ENCODE assay signal across 17 cellular contexts in the genomic region with DNA sequence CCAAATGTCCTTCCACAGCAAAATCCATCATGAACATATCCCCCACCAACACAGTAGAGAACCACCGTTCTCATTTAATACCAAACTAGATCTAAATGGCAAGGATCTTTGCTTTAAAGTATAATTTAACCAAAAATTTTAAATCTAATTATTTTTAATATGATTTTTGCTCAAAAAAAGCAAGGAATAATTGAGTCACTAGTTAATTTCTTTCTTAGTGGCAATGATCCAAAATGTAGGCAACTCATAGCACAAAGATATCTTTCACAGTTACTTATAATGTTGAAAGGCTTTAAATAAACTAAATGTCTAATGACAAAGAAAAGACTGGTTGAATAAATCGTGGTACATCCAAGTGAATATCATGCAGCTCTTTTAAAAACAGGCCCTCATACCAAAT. TPM values are rescaled to one million over a fixed set of nuclear protein-coding genes. Genes with fewer than 3 reads are reported as not detected.
DNase-seq lines count a peak whose midpoint lies in the region; ATAC-seq and TF ChIP-seq lines count a peak whose summit lies in the region.
"Had no signal": no experiment of that assay in that cellular context is flagged by ENCODE, and none has a peak within 500 bp of the region (broad histone marks: within the 10 kb centered on the region; RNA-seq: fewer than 3 reads in every experiment).

No MANE protein-coding gene starts in this region.

- H3K9me3 ChIP-seq in IMR-90 (ENCODE audit: control insufficient read depth, insufficient read depth, low read length) (no peaks in the 10 kb centered on the region), upper lobe of right lung (no peaks in the 10 kb centered on the region)
- H3K9me3 ChIP-seq: MG63 had no signal

- no peak overlapping the region for H2BK15ac ChIP-seq in IMR-90 (ENCODE audit: low read depth, low read length)

- H2BK20ac ChIP-seq in IMR-90 (ENCODE audit: low read depth, low read length) = no peak overlapping the region

- H3K23ac ChIP-seq in IMR-90 (ENCODE audit: low read depth, low read length) = no peak overlapping the region

- H3K14ac ChIP-seq in IMR-90 (replicated peaks; ENCODE audit: low read depth, low read length) = no peak overlapping the region

- H3K9me1 ChIP-seq in IMR-90 (ENCODE audit: insufficient read depth, low read length) = peaks cover 4% of the 10 kb centered on the region; the same call in 1 of the 2 replicates

- no peak overlapping the region for H2AK9ac ChIP-seq in IMR-90 (replicated peaks; ENCODE audit: low read depth, low read length, poor library complexity)

- H3K4me3 ChIP-seq in IMR-90 (ENCODE audit: insufficient read depth, low read depth, low read length) (no peak overlapping the region), fibroblast of the aortic adventitia (ENCODE audit: low read depth, low read length) (no peak overlapping the region), upper lobe of right lung (no peak overlapping the region)
- H3K4me3 ChIP-seq: MG63 had no signal

- TF ChIP-seq CTCF in IMR-90 (conservative IDR thresholded peaks at IDR 0.05; ENCODE audit: low read depth, low read length) (no peak), VCaP (conservative IDR thresholded peaks at IDR 0.05) (no peak), fibroblast of the aortic adventitia (IDR thresholded peaks at IDR 0.05; ENCODE audit: insufficient read depth, low read length) (no peak), type B pancreatic cell (conservative IDR thresholded peaks at IDR 0.05) (no peak), upper lobe of right lung (IDR thresholded peaks at IDR 0.05) (no peak)

- no peak for TF ChIP-seq RAD21 in IMR-90 (IDR thresholded peaks at IDR 0.05; ENCODE audit: low read length)

- H2AFZ ChIP-seq in IMR-90 (replicated peaks; ENCODE audit: low read length, poor library complexity) = no peak overlapping the region

- no peaks in the 10 kb centered on the region for H3K9me3 Mint-ChIP-seq in type B pancreatic cell
- no peaks in the 10 kb centered on the region for H3K9me3 Mint-ChIP-seq in activated T-cell treated with anti-CD3 and anti-CD28 coated beads, Interleukin-2, amount 50 U/mL, for 72 hours
- H3K9me3 Mint-ChIP-seq in activated T-cell treated with anti-CD3 and anti-CD28 coated beads, Interleukin-2, amount 50 U/mL, for 4 hours = no peaks in the 10 kb centered on the region
- H3K9me3 Mint-ChIP-seq: CD4-positive, alpha-beta memory T cell had no signal

- H3K4me2 ChIP-seq in IMR-90 (ENCODE audit: low read depth, low read length) = no peak overlapping the region

- in situ Hi-C loops in IMR-90 (cut with MboI; ENCODE audit: low sequenced_read_pairs) = no loop called here

- no peak for TF ChIP-seq POLR2A in IMR-90 (IDR thresholded peaks at IDR 0.05; ENCODE audit: low read depth, low read length)

- no peak overlapping the region for H4K5ac ChIP-seq in IMR-90 (ENCODE audit: low read depth, low read length)

- H3K27ac ChIP-seq in IMR-90 (ENCODE audit: insufficient read depth, low read length) (no peak overlapping the region), VCaP (peak overlapping the region; percentile 58), upper lobe of right lung (no peak overlapping the region)

- H3K27ac Mint-ChIP-seq in type B pancreatic cell = peak overlapping the region; percentile 71
- no peak overlapping the region for H3K27ac Mint-ChIP-seq in activated T-cell treated with anti-CD3 and anti-CD28 coated beads, Interleukin-2, amount 50 U/mL, for 72 hours

- ATAC-seq in IMR-90 (ENCODE audit: low read depth) = no peak; the same call in 1 of the 2 replicates
- no peak for ATAC-seq in upper lobe of right lung
- ATAC-seq in activated T-cell treated with anti-CD3 and anti-CD28 coated beads, Interleukin-2, amount 50 U/mL, for 72 hours (replicated peaks in 1 of 2) = no peak
- no peak for ATAC-seq in activated T-cell treated with anti-CD3 and anti-CD28 coated beads, Interleukin-2, amount 50 U/mL, for 4 hours

- peaks cover 16 to 33% of the 10 kb centered on the region in 2 experiments for H3K79me1 ChIP-seq in IMR-90 (ENCODE audit: low read depth in 1 of 2, low read length in 2 of 2)

- CTCF ChIA-PET in IMR-90 (lab: Yijun Ruan, JAX) = no interaction called here

- BruUV-seq in IMR-90 (replicated peaks; lab: Mats Ljungman, UMichigan) = no TSS peak

- H3K36me3 ChIP-seq in IMR-90 (ENCODE audit: control insufficient read depth, insufficient read depth, low read length) (no peaks in the 10 kb centered on the region), upper lobe of right lung (no peaks in the 10 kb centered on the region)
- H3K36me3 ChIP-seq: MG63 had no signal

- H3K27me3 ChIP-seq in IMR-90 (ENCODE audit: control insufficient read depth, insufficient read depth, low read length) (no peaks in the 10 kb centered on the region), upper lobe of right lung (no peaks in the 10 kb centered on the region)
- H3K27me3 ChIP-seq: MG63 had no signal

- no peak overlapping the region for H4K8ac ChIP-seq in IMR-90 (ENCODE audit: low read depth in 2 of 2, low read length in 2 of 2)

- H3K4me1 ChIP-seq in IMR-90 (ENCODE audit: control insufficient read depth, insufficient read depth, low read length) (peaks cover 5% of the 10 kb centered on the region), upper lobe of right lung (peaks cover 11% of the 10 kb centered on the region)

- H3K4me3 Mint-ChIP-seq in type B pancreatic cell = no peak overlapping the region
- H3K4me3 Mint-ChIP-seq in activated T-cell treated with anti-CD3 and anti-CD28 coated beads, Interleukin-2, amount 50 U/mL, for 72 hours = no peak overlapping the region
- H3K4me3 Mint-ChIP-seq in activated T-cell treated with anti-CD3 and anti-CD28 coated beads, Interleukin-2, amount 50 U/mL, for 4 hours = no peak overlapping the region
- H3K4me3 Mint-ChIP-seq: B cell had no signal

- H3K9ac ChIP-seq in IMR-90 (ENCODE audit: low read depth, low read length) = no peak overlapping the region

- H3K18ac ChIP-seq in IMR-90 (ENCODE audit: low read depth, low read length) = no peak overlapping the region

- POLR2A ChIA-PET in IMR-90 (lab: Charles Lee; ENCODE audit: unreplicated experiment) = no interaction called here

- no peak overlapping the region for H4K91ac ChIP-seq in IMR-90 (ENCODE audit: insufficient read depth, low read depth, low read length)

- dilution Hi-C loops in IMR-90 (cut with HindIII; ENCODE audit: low sequenced_read_pairs, unreplicated experiment) = no loop called here

- intact Hi-C loops in IMR-90 (cut with micrococcal nuclease) (no loop called here), upper lobe of right lung (cut with DNase I) (no loop called here)

- H3K36me3 Mint-ChIP-seq in type B pancreatic cell = no peaks in the 10 kb centered on the region
- peaks cover 0 to 2% of the 10 kb centered on the region in 2 donors for H3K36me3 Mint-ChIP-seq in activated T-cell treated with anti-CD3 and anti-CD28 coated beads, Interleukin-2, amount 50 U/mL, for 72 hours (ENCODE audit: insufficient read depth in 2 of 2)
- H3K36me3 Mint-ChIP-seq in activated T-cell treated with anti-CD3 and anti-CD28 coated beads, Interleukin-2, amount 50 U/mL, for 4 hours (ENCODE audit: insufficient read depth) = peaks cover 8% of the 10 kb centered on the region

- H3K27me3 Mint-ChIP-seq in type B pancreatic cell = no peaks in the 10 kb centered on the region
- no peaks in the 10 kb centered on the region for H3K27me3 Mint-ChIP-seq in activated T-cell treated with anti-CD3 and anti-CD28 coated beads, Interleukin-2, amount 50 U/mL, for 72 hours (ENCODE audit: low read depth)
- no peaks in the 10 kb centered on the region for H3K27me3 Mint-ChIP-seq in activated T-cell treated with anti-CD3 and anti-CD28 coated beads, Interleukin-2, amount 50 U/mL, for 4 hours (ENCODE audit: low read depth)
- H3K27me3 Mint-ChIP-seq: B cell; CD4-positive, alpha-beta memory T cell had no signal

- H2BK5ac ChIP-seq in IMR-90 (ENCODE audit: low read depth, low read length, poor library complexity, severe bottlenecking) = no peak overlapping the region

- no peak overlapping the region for H2BK120ac ChIP-seq in IMR-90 (ENCODE audit: low read depth, low read length)

- peaks cover 14% of the 10 kb centered on the region for H4K20me1 ChIP-seq in IMR-90 (ENCODE audit: insufficient read depth, low read length)

- no peak overlapping the region for H3K56ac ChIP-seq in IMR-90 (ENCODE audit: extremely low read depth, insufficient read depth, low read length)

- DNase-seq in IMR-90 (peak; percentile 27), fibroblast of the aortic adventitia (ENCODE audit: low read depth) (peak; percentile 23), type B pancreatic cell (ENCODE audit: extremely low spot score, unreplicated experiment) (no peak), upper lobe of right lung (no peak)
- DNase-seq in activated T-cell treated with anti-CD3 and anti-CD28 coated beads, Interleukin-2, amount 50 U/mL, for 72 hours = no peak
- DNase-seq in activated T-cell treated with anti-CD3 and anti-CD28 coated beads, Interleukin-2, amount 50 U/mL, for 4 hours = no peak
- DNase-seq: CD4-positive, alpha-beta memory T cell; DMS79; GF-D8; H7; MG63; NCI-H1092 treated with DMSO at 0.1 percent for 48 hours; NCI-H1694 treated with DMSO at 0.1 percent for 48 hours; NCI-H748 treated with DMSO at 0.1 percent for 48 hours; SIG-M5 had no signal

- H3K4me1 Mint-ChIP-seq in type B pancreatic cell (ENCODE audit: unreplicated experiment) = peaks cover 14% of the 10 kb centered on the region
- H3K4me1 Mint-ChIP-seq in activated T-cell treated with anti-CD3 and anti-CD28 coated beads, Interleukin-2, amount 50 U/mL, for 72 hours (ENCODE audit: low read depth) = peaks cover 57% of the 10 kb centered on the region
- peaks cover 48% of the 10 kb centered on the region for H3K4me1 Mint-ChIP-seq in activated T-cell treated with anti-CD3 and anti-CD28 coated beads, Interleukin-2, amount 50 U/mL, for 4 hours (ENCODE audit: low read depth)

- no peak overlapping the region; the same call in 1 of the 2 replicates for H2AK5ac ChIP-seq in IMR-90 (ENCODE audit: low read depth, low read length)

- no CpG with 5 or more reads among the region's 2 CpGs for WGBS in IMR-90 (ENCODE audit: extremely low coverage in 2 of 2, insufficient read length in 1 of 2), 2 experiments

- H3K4ac ChIP-seq in IMR-90 (ENCODE audit: low read depth, low read length) = no peak overlapping the region

TF ChIP-seq in IMR-90, 13 proteins besides CTCF, POLR2A, EP300 and RAD21:
- no peak for TF ChIP-seq RCOR1 (IDR thresholded peaks at IDR 0.05; ENCODE audit: insufficient replicate concordance, low read length)
- TF ChIP-seq BHLHE40 (IDR thresholded peaks at IDR 0.05; ENCODE audit: low read depth, low read length) = no peak
- TF ChIP-seq MXI1 (IDR thresholded peaks at IDR 0.05; ENCODE audit: borderline replicate concordance, low read depth, low read length) = no peak

RNA-seq across cellular contexts. Expression of a gene that starts 20.4 kb away (rescaled TPM):
- total RNA-seq in IMR-90 (2012; rRNA removed) (30.6 and 36.9 TPM in 2 replicates), fibroblast of the aortic adventitia (ENCODE audit: low replicate concordance) (29.4 and 41.5 TPM in 2 replicates), type B pancreatic cell (ENCODE audit: low replicate concordance) (31.4 and 32.7 TPM in 2 replicates), upper lobe of right lung (53.9 TPM)
- polyA plus RNA-seq in IMR-90 (2012; rRNA removed) = 10.9 and 13.2 TPM in 2 replicates
- polyA plus RNA-seq in IMR-90 (2012; cell fraction: cytosol; rRNA removed) = 2.4 and 3.9 TPM in 2 replicates
- 3.7 and 32.1 TPM in 2 replicates for polyA plus RNA-seq in IMR-90 (2012; cell fraction: nucleus; rRNA removed; ENCODE audit: low replicate concordance)
- total RNA-seq in activated T-cell treated with anti-CD3 and anti-CD28 coated beads, Interleukin-2, amount 50 U/mL, for 72 hours = 10 to 100 TPM; 84.9 to 86.2 TPM
- total RNA-seq in activated T-cell treated with anti-CD3 and anti-CD28 coated beads, Interleukin-2, amount 50 U/mL, for 4 hours = 10 to 100 TPM; 61.7 to 77.6 (median 65.2) TPM

Comparison
In these comparisons a context has a peak if more than half of its experiments do, and no peak if none do; other contexts are left out.
1. DNase-seq: peak in IMR-90 (single experiment) and fibroblast of the aortic adventitia (single experiment); none in type B pancreatic cell (single experiment), upper lobe of right lung (single experiment), activated T-cell treated with anti-CD3 and anti-CD28 coated beads, Interleukin-2, amount 50 U/mL, for 72 hours (0 of 2) and activated T-cell treated with anti-CD3 and anti-CD28 coated beads, Interleukin-2, amount 50 U/mL, for 4 hours (single experiment).